ENCODE assay signal across 8 cellular contexts in genomic region chr15:45402955-45403892, GRCh38. TPM values are rescaled to one million over a fixed set of nuclear protein-coding genes. Genes with fewer than 3 reads are reported as not detected.
DNase-seq lines count a peak whose midpoint lies in the region; ATAC-seq, FAIRE-seq and TF ChIP-seq lines count a peak whose summit lies in the region.

No MANE protein-coding gene starts in this region.

- H3K4me3 ChIP-seq in BLaER1 (peak overlapping the region; percentile 87), bronchial epithelial cell (ENCODE audit: low read depth, low read length) (peak overlapping the region; percentile 99)

- no peak for TF ChIP-seq CTCF in bronchial epithelial cell (IDR thresholded peaks at IDR 0.05; ENCODE audit: insufficient read depth, low read length, severe bottlenecking)

- H3K9me3 ChIP-seq in BLaER1 = no peaks in the 10 kb centered on the region

- DNase-seq in T-helper 1 cell (peak in 4 of 5 donors; percentile 8 to 39 (median 14)), bronchial epithelial cell (ENCODE audit: low read depth) (peak; percentile 92), kidney tubule cell (ENCODE audit: low spot score) (peak; percentile 71), globus pallidus (ENCODE audit: low spot score) (no peak)
- DNase-seq in stimulated activated CD4-positive, alpha-beta T cell treated with anti-CD3 and anti-CD28 coated beads, Interleukin-4, amount 100 ng/mL, for 1 hour = peak; percentile 33

- H3K4me2 ChIP-seq in BLaER1 = peak overlapping the region; percentile 75

- H3K36me3 ChIP-seq in BLaER1 (peaks cover 29% of the 10 kb centered on the region), bronchial epithelial cell (ENCODE audit: control insufficient read depth, insufficient read depth, low read length) (peaks cover 4% of the 10 kb centered on the region)

- H4K20me1 ChIP-seq in BLaER1 = peaks cover 37% of the 10 kb centered on the region

- peak overlapping the region; percentile 95 for H3K9ac ChIP-seq in BLaER1

- H3K27me3 ChIP-seq in BLaER1 (no peaks in the 10 kb centered on the region), bronchial epithelial cell (ENCODE audit: control insufficient read depth, insufficient read depth, low read length) (no peaks in the 10 kb centered on the region)

- H3K4me1 ChIP-seq in BLaER1 = peaks cover 33% of the 10 kb centered on the region

- H3K27ac ChIP-seq in BLaER1 = peak overlapping the region; percentile 94

- no peak for FAIRE-seq in bronchial epithelial cell (lab: Jason Lieb, UNC)

- peak; percentile 33 for ATAC-seq in GM19351 (IDR thresholded peaks at IDR 0.05; ENCODE audit: unreplicated experiment)
- peak; percentile 40 for ATAC-seq in HG03439 (IDR thresholded peaks at IDR 0.05; ENCODE audit: unreplicated experiment)

RNA-seq across cellular contexts. Expression of gene GATM, which starts 24.9 kb away (rescaled TPM):
- 1.0 and 1.3 TPM in 2 replicates for total RNA-seq in bronchial epithelial cell
